In the genomic region with DNA sequence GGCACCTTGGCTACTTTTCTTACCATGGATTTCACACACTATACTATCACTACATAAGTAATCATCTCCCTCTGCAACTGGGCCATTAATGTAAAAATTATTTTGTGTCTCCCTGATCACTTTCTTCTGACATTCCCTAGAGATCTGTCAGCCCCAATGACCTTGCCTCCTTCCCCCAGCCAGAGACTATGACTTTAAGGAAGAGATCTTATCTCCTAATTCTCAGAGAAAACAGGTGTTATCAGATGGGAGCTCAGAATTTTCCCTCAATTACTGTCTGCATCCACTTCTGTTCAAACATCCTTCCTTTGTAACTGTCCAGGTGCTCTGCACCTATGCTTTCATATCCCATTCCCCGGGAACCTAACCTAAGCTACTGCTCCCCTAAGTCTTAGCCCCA, we compare ENCODE assay signal across 19 cellular contexts.
"Had no signal": no experiment of that assay in that cellular context is flagged by ENCODE, and none has a peak within 500 bp of the region (broad histone marks: within the 10 kb centered on the region; RNA-seq: fewer than 3 reads in every experiment).

No MANE protein-coding gene starts in this region.

- DNase-seq: activated CD4-positive, alpha-beta T cell treated with anti-CD3 and anti-CD28 coated beads for 4 hours; activated CD8-positive, alpha-beta memory T cell treated with anti-CD3 and anti-CD28 coated beads, Interleukin-2, amount 50 U/mL, for 48 hours; activated CD8-positive, alpha-beta T cell treated with anti-CD3 and anti-CD28 coated beads, Interleukin-2, amount 10 ng/mL, durations not matched to agents 7 days and 5 days; activated effector memory CD4-positive, alpha-beta T cell treated with anti-CD3 and anti-CD28 coated beads, Interleukin-2, amount 50 U/mL, for 16 hours; activated naive CD4-positive, alpha-beta T cell treated with Interleukin-2 at 50 U/mL for 16 hours; activated T-cell treated with anti-CD3 and anti-CD28 coated beads, Interleukin-2, amount 50 U/mL, for 1 hour; amygdala; Karpas-422; MM.1S; NCI-H1105; NCI-H1436; NCI-H1930; NCI-H510A treated with DMSO at 0.1 percent for 48 hours; PC-9; SHP77 treated with DMSO at 0.1 percent for 48 hours; T-helper 1 cell had no signal

- H3K27me3 Mint-ChIP-seq: brain; central memory CD8-positive, alpha-beta T cell had no signal

- H3K36me3 Mint-ChIP-seq: activated naive CD4-positive, alpha-beta T cell treated with anti-CD3 and anti-CD28 coated beads, Interleukin-2, amount 50 U/mL, for 72 hours; brain had no signal

- H3K9me3 Mint-ChIP-seq: activated naive CD4-positive, alpha-beta T cell treated with anti-CD3 and anti-CD28 coated beads, Interleukin-2, amount 50 U/mL, for 72 hours; brain; central memory CD8-positive, alpha-beta T cell had no signal

- H3K27ac Mint-ChIP-seq: activated CD8-positive, alpha-beta T cell treated with anti-CD3 and anti-CD28 coated beads, Interleukin-2, amount 10 ng/mL, durations not matched to agents 7 days and 5 days; activated naive CD4-positive, alpha-beta T cell treated with anti-CD3 and anti-CD28 coated beads, Interleukin-2, amount 50 U/mL, for 72 hours; brain had no signal

- H3K4me3 Mint-ChIP-seq: activated CD8-positive, alpha-beta T cell treated with anti-CD3 and anti-CD28 coated beads, Interleukin-2, amount 10 ng/mL, durations not matched to agents 7 days and 5 days; brain; central memory CD8-positive, alpha-beta T cell had no signal

- H3K4me1 Mint-ChIP-seq: central memory CD8-positive, alpha-beta T cell had no signal
